1 cellular context compared by ENCODE assay signal in genomic region chr2:88735853-88736252, GRCh38.
TF ChIP-seq lines count a peak whose summit lies in the region.

No MANE protein-coding gene starts in this region.

TF ChIP-seq in K562, 482 proteins besides CTCF, POLR2A, EP300 and RAD21 (continued from another document and continues in another):
- TF ChIP-seq ZNF318 (IDR thresholded peaks at IDR 0.05; ENCODE audit: borderline replicate concordance in 1 of 2, low read depth in 1 of 2), result no peak
- TF ChIP-seq ZNF655 (CRISPR knock-in tag; IDR thresholded peaks at IDR 0.05), result no peak
- no peak for TF ChIP-seq DLX4 (CRISPR knock-in tag; IDR thresholded peaks at IDR 0.05)
- TF ChIP-seq MNT (conservative IDR thresholded peaks at IDR 0.05), result peak; percentile 52 to 71
- TF ChIP-seq ELF2 (CRISPR knock-in tag; IDR thresholded peaks at IDR 0.05), result no peak
- TF ChIP-seq SIN3A (IDR thresholded peaks at IDR 0.05; ENCODE audit: borderline replicate concordance in 2 of 2, control insufficient read depth in 1 of 2, low read depth in 2 of 2, low read length in 2 of 2), result peak in 1 of 2 experiments; percentile 67; a peak in 1 of 4 replicates
- no peak for TF ChIP-seq ZNF644 (tag; IDR thresholded peaks at IDR 0.05; ENCODE audit: low read depth)
- TF ChIP-seq NFE2 (IDR thresholded peaks at IDR 0.05; ENCODE audit: low read depth), result peak; percentile 87
- no peak for TF ChIP-seq MCM5 (IDR thresholded peaks at IDR 0.05; ENCODE audit: low read depth)
- TF ChIP-seq BRCA1 (IDR thresholded peaks at IDR 0.05), result no peak
- no peak for TF ChIP-seq BRCA1 (CRISPR knock-in tag; IDR thresholded peaks at IDR 0.05)
- no peak for TF ChIP-seq ETV1 (tag; conservative IDR thresholded peaks at IDR 0.05; ENCODE audit: low read depth)
- TF ChIP-seq ZNF766 (CRISPR knock-in tag; conservative IDR thresholded peaks at IDR 0.05), result no peak
- TF ChIP-seq ZNF274 (IDR thresholded peaks at IDR 0.05; ENCODE audit: borderline replicate concordance, low read depth, low read length), result no peak
- no peak for TF ChIP-seq PBX2 (CRISPR knock-in tag; IDR thresholded peaks at IDR 0.05; ENCODE audit: low read depth)
- TF ChIP-seq PBX2 (tag; conservative IDR thresholded peaks at IDR 0.05; ENCODE audit: low read depth), result 0 out of 2 replicates have a peak, but pooled peaks have one; percentile 26
- no peak for TF ChIP-seq SRSF7 (optimal IDR thresholded peaks at IDR 0.05; ENCODE audit: low read depth, low read length)
- TF ChIP-seq CEBPZ (IDR thresholded peaks at IDR 0.05; ENCODE audit: borderline replicate concordance, low read depth, low read length), result no peak
- no peak for TF ChIP-seq ZNF280B (CRISPR knock-in tag; IDR thresholded peaks at IDR 0.05)
- no peak for TF ChIP-seq ZNF280A (IDR thresholded peaks at IDR 0.05; ENCODE audit: low read depth, partially characterized antibody)
- no peak for TF ChIP-seq JUNB (CRISPR knock-in tag; conservative IDR thresholded peaks at IDR 0.05)
- TF ChIP-seq RB1 (IDR thresholded peaks at IDR 0.05; ENCODE audit: low read depth), result no peak
- TF ChIP-seq SLC30A9 (CRISPR knock-in tag; IDR thresholded peaks at IDR 0.05), result no peak
